Comparison of ENCODE assay signal across 26 cellular contexts in the genomic region with DNA sequence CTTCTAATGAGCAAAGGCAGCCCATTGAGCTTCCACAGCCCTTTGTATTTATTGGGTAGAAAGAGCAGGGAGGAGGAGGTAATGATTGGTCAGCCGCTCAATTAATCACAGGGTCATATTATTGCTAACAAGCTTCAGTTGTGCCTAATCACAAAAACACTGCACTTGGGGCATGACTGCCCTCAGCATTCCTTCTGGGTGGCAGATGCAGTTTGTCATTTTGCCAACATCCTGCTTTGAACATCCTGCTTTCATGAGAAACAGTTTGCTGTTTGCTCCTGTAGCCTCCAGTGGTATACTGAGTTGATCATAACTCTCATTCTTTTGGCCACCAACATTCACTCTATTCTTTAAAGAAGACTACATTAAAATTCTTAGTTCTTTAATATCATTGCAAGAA.
"Had no signal": no experiment of that assay in that cellular context is flagged by ENCODE, and none has a peak within 500 bp of the region (broad histone marks: within the 10 kb centered on the region; RNA-seq: fewer than 3 reads in every experiment).

No MANE protein-coding gene starts in this region.

- H3K4me1 Mint-ChIP-seq: activated CD4-positive, alpha-beta memory T cell treated with anti-CD3 and anti-CD28 coated beads, Interleukin-2, amount 10 ng/mL, durations not matched to agents 7 days and 5 days; activated CD4-positive, alpha-beta T cell treated with anti-CD3 and anti-CD28 coated beads, Interleukin-2, amount 10 ng/mL, durations not matched to agents 24 days and 14 days; activated naive CD4-positive, alpha-beta T cell treated with anti-CD3 and anti-CD28 coated beads, Interleukin-2, amount 50 U/mL, for 24 hours; naive thymus-derived CD4-positive, alpha-beta T cell; stimulated activated naive B cell treated with anti-CD40 and anti-IgM and Interleukin-4, amounts not matched to agents 10 μg/mL and 1 μg/mL and 100 μg/mL, for 72 hours had no signal

- H3K27ac ChIP-seq: heart right ventricle, lower lobe of right lung, neural progenitor cell, sigmoid colon, testis, uterus, VCaP had no signal

- H3K27me3 Mint-ChIP-seq: activated CD4-positive, alpha-beta memory T cell treated with anti-CD3 and anti-CD28 coated beads, Interleukin-2, amount 10 ng/mL, durations not matched to agents 7 days and 5 days; activated CD4-positive, alpha-beta T cell treated with anti-CD3 and anti-CD28 coated beads, Interleukin-2, amount 10 ng/mL, durations not matched to agents 24 days and 14 days; activated naive CD4-positive, alpha-beta T cell treated with anti-CD3 and anti-CD28 coated beads, Interleukin-2, amount 50 U/mL, for 24 hours; brain; naive thymus-derived CD4-positive, alpha-beta T cell; stimulated activated naive B cell treated with anti-CD40 and anti-IgM and Interleukin-4, amounts not matched to agents 10 μg/mL and 1 μg/mL and 100 μg/mL, for 72 hours had no signal

- H3K36me3 Mint-ChIP-seq: activated naive CD4-positive, alpha-beta T cell treated with anti-CD3 and anti-CD28 coated beads, Interleukin-2, amount 50 U/mL, for 24 hours; brain; naive thymus-derived CD4-positive, alpha-beta T cell; neural progenitor cell; stimulated activated naive B cell treated with anti-CD40 and anti-IgM and Interleukin-4, amounts not matched to agents 10 μg/mL and 1 μg/mL and 100 μg/mL, for 72 hours had no signal

- H3K27ac Mint-ChIP-seq: activated CD4-positive, alpha-beta memory T cell treated with anti-CD3 and anti-CD28 coated beads, Interleukin-2, amount 10 ng/mL, durations not matched to agents 7 days and 5 days; activated CD4-positive, alpha-beta T cell treated with anti-CD3 and anti-CD28 coated beads, Interleukin-2, amount 10 ng/mL, durations not matched to agents 24 days and 14 days; activated naive CD4-positive, alpha-beta T cell treated with anti-CD3 and anti-CD28 coated beads, Interleukin-2, amount 50 U/mL, for 24 hours; brain; naive thymus-derived CD4-positive, alpha-beta T cell; neural progenitor cell; stimulated activated naive B cell treated with anti-CD40 and anti-IgM and Interleukin-4, amounts not matched to agents 10 μg/mL and 1 μg/mL and 100 μg/mL, for 72 hours; T-helper 2 cell treated with Interferon-gamma antibody and Interleukin-4, amounts not matched to agents 5 μg/mL and 100 μg/mL, for 36 hours had no signal

- H3K4me3 ChIP-seq: heart right ventricle, lower lobe of right lung, neural progenitor cell, sigmoid colon, testis, uterus had no signal

- H3K9me3 Mint-ChIP-seq: brain, neural progenitor cell had no signal

- H3K36me3 ChIP-seq: heart right ventricle, lower lobe of right lung, neural progenitor cell, sigmoid colon, uterus had no signal

- H3K4me1 ChIP-seq: heart right ventricle, lower lobe of right lung, neural progenitor cell, sigmoid colon, testis, uterus had no signal

- H3K27me3 ChIP-seq: heart right ventricle, neural progenitor cell, sigmoid colon, testis, uterus had no signal

- H3K9me3 ChIP-seq: lower lobe of right lung, sigmoid colon, testis, uterus had no signal

- DNase-seq: activated CD4-positive, alpha-beta memory T cell treated with anti-CD3 and anti-CD28 coated beads, Interleukin-2, amount 10 ng/mL, durations not matched to agents 7 days and 5 days; activated CD4-positive, alpha-beta T cell treated with anti-CD3 and anti-CD28 coated beads, Interleukin-2, amount 10 ng/mL, durations not matched to agents 24 days and 14 days; activated gamma-delta T cell; anterior cingulate cortex; central memory CD4-positive, alpha-beta T cell; dermis blood vessel endothelial cell; effector CD8-positive, alpha-beta T cell; heart right ventricle; islet precursor cell; lower lobe of right lung; naive thymus-derived CD4-positive, alpha-beta T cell; posterior cingulate gyrus; retina; sigmoid colon; stimulated activated CD4-positive, alpha-beta T cell treated with anti-CD3 and anti-CD28 coated beads, Interleukin-2, amount 100 ng/mL, for 48 hours; stimulated activated CD8-positive, alpha-beta memory T cell treated with anti-CD3 and anti-CD28 coated beads, Interleukin-4, amount 100 ng/mL, for 48 hours; stimulated activated naive B cell treated with anti-CD40 and anti-IgM and Interleukin-4, amounts not matched to agents 10 μg/mL and 1 μg/mL and 100 μg/mL, for 72 hours; uterus had no signal

- H3K9ac ChIP-seq: neural progenitor cell had no signal

- H3K4me2 ChIP-seq: neural progenitor cell had no signal

- ATAC-seq: activated CD4-positive, CD25-positive, alpha-beta regulatory T cell treated with anti-CD3 and anti-CD28 coated beads, Interleukin-2, amount 50 U/mL, for 24 hours; heart right ventricle; left lobe of liver; lower lobe of right lung; naive thymus-derived CD4-positive, alpha-beta T cell; stimulated activated naive B cell treated with anti-CD40 and anti-IgM and Interleukin-4, amounts not matched to agents 10 μg/mL and 1 μg/mL and 100 μg/mL, for 72 hours had no signal

- H3K4me3 Mint-ChIP-seq: activated CD4-positive, alpha-beta memory T cell treated with anti-CD3 and anti-CD28 coated beads, Interleukin-2, amount 10 ng/mL, durations not matched to agents 7 days and 5 days; activated CD4-positive, alpha-beta T cell treated with anti-CD3 and anti-CD28 coated beads, Interleukin-2, amount 10 ng/mL, durations not matched to agents 24 days and 14 days; activated naive CD4-positive, alpha-beta T cell treated with anti-CD3 and anti-CD28 coated beads, Interleukin-2, amount 50 U/mL, for 24 hours; naive thymus-derived CD4-positive, alpha-beta T cell; neural progenitor cell; stimulated activated naive B cell treated with anti-CD40 and anti-IgM and Interleukin-4, amounts not matched to agents 10 μg/mL and 1 μg/mL and 100 μg/mL, for 72 hours; T-helper 2 cell treated with Interferon-gamma antibody and Interleukin-4, amounts not matched to agents 5 μg/mL and 100 μg/mL, for 36 hours had no signal
